Comparison of ENCODE assay signal across 14 cellular contexts in genomic region chr11:67367014-67367835, GRCh38. TPM values are rescaled to one million over a fixed set of nuclear protein-coding genes. Genes with fewer than 3 reads are reported as not detected.
A peak's percentile ranks its signal among the peaks of the same experiment; 100 is the strongest.
DNase-seq lines count a peak whose midpoint lies in the region; ATAC-seq, FAIRE-seq and TF ChIP-seq lines count a peak whose summit lies in the region.
"Had no signal": no experiment of that assay in that cellular context is flagged by ENCODE, and none has a peak within 500 bp of the region (broad histone marks: within the 10 kb centered on the region; RNA-seq: fewer than 3 reads in every experiment).

No MANE protein-coding gene starts in this region.

- no peaks in the 10 kb centered on the region for H3K27me3 Mint-ChIP-seq in naive B cell

- 0 out of 2 replicates have a peak overlapping the region, but pooled peaks have one; percentile 2 for H2BK12ac ChIP-seq in H1 (ENCODE audit: low read depth, low read length)

- no peak overlapping the region for H2BK15ac ChIP-seq in H1 (ENCODE audit: low read length)

- no peak for TF ChIP-seq RAD21 in H1 (IDR thresholded peaks at IDR 0.05 in 1 of 2, conservative IDR thresholded peaks at IDR 0.05 in 1 of 2; ENCODE audit: low read depth in 2 of 2, low read length in 2 of 2)

- no peak overlapping the region for H3K23ac ChIP-seq in H1 (ENCODE audit: insufficient read length)

- H2BK5ac ChIP-seq in H1 (ENCODE audit: low read depth, low read length) = no peak overlapping the region

- no peak overlapping the region for H4K91ac ChIP-seq in H1 (replicated peaks; ENCODE audit: insufficient read length, low read length)

- TF ChIP-seq POLR2A in H1 (IDR thresholded peaks at IDR 0.05; ENCODE audit: control extremely low read depth in 1 of 2, low read depth in 2 of 2, low read length in 2 of 2) = no peak

- H4K5ac ChIP-seq in H1 (ENCODE audit: insufficient read length, low read depth, low read length) = no peak overlapping the region

- H3K9me3 ChIP-seq in H1 (ENCODE audit: insufficient read depth in 2 of 2, low read depth in 1 of 2, low read length in 1 of 2) (no peaks in the 10 kb centered on the region), upper lobe of right lung (no peaks in the 10 kb centered on the region)

- DNase-seq in NCI-H2081 (lab: John Stamatoyannopoulos, UW) (peak; percentile 33 to 50), NCI-H2081 treated with DMSO at 0.1 percent for 48 hours (lab: John Stamatoyannopoulos, UW) (no peak), H1 (ENCODE audit: low read depth in 1 of 2, low spot score in 2 of 2) (no peak), naive B cell (no peak), upper lobe of right lung (peak; percentile 78)
- no peak for DNase-seq in activated T-cell treated with anti-CD3 and anti-CD28 coated beads, Interleukin-2, amount 50 U/mL, for 1 hour
- DNase-seq: 8988T; activated CD4-positive, alpha-beta T cell treated with anti-CD3 and anti-CD28 coated beads for 48 hours; DMS79; NCI-H1436; stimulated activated CD8-positive, alpha-beta memory T cell treated with anti-CD3 and anti-CD28 coated beads, Interleukin-4, amount 100 ng/mL, for 48 hours; SW 1271 had no signal

- H3K14ac ChIP-seq in H1 (ENCODE audit: insufficient read length) = no peak overlapping the region

- H3K27ac Mint-ChIP-seq in naive B cell = peak overlapping the region; percentile 60 to 98 (median 80)

- no peak overlapping the region for H3K9ac ChIP-seq in H1 (replicated peaks in 1 of 4; ENCODE audit: extremely low read depth in 1 of 4, low read depth in 3 of 4, low read length in 3 of 4)

- no peak overlapping the region for H2AK5ac ChIP-seq in H1 (ENCODE audit: low read depth, low read length)

- H3K4me1 ChIP-seq in H1 (replicated peaks in 1 of 4; ENCODE audit: control insufficient read depth in 3 of 4, insufficient read depth in 4 of 4, low read length in 3 of 4) = peaks cover 0 to 26% (median 20%) of the 10 kb centered on the region in 4 experiments; a peak in 6 of 7 replicates
- H3K4me1 ChIP-seq in upper lobe of right lung = peaks cover 60% of the 10 kb centered on the region

- H3K36me3 ChIP-seq in H1 (ENCODE audit: control insufficient read depth in 2 of 4, insufficient read depth in 4 of 4, low read length in 3 of 4) (no peaks in the 10 kb centered on the region), upper lobe of right lung (no peaks in the 10 kb centered on the region)

- TF ChIP-seq EP300 in H1 (IDR thresholded peaks at IDR 0.05; ENCODE audit: borderline replicate concordance in 1 of 2, low read depth in 2 of 2, low read length in 2 of 2) = no peak

- H3K79me2 ChIP-seq in H1 (ENCODE audit: control insufficient read depth in 1 of 2, insufficient read depth in 2 of 2, low read length in 2 of 2) = no peaks in the 10 kb centered on the region

- H3K18ac ChIP-seq in H1 (ENCODE audit: extremely low read depth, low read length) = no peak overlapping the region

- H3K36me3 Mint-ChIP-seq in naive B cell = peaks cover 6 to 18% of the 10 kb centered on the region in 2 donors

- no peaks in the 10 kb centered on the region for H3K9me3 Mint-ChIP-seq in naive B cell

- no peak for FAIRE-seq in H1 (lab: Jason Lieb, UNC)

- H4K20me1 ChIP-seq in H1 (replicated peaks in 1 of 2; ENCODE audit: control insufficient read depth in 1 of 2, insufficient read depth in 2 of 2, low read length in 2 of 2) = peaks cover 0 to 3% of the 10 kb centered on the region in 2 experiments

- CTCF ChIA-PET in H1 (lab: Charles Lee; ENCODE audit: partially characterized antibody) = interaction anchor here (0.6 to 34.8 kb wide), 4 partner anchors 9 to 84 kb away, joined by 3 to 1305 read pairs (median 658); partner anchors contain the start of genes CLCF1, POLD4 and RAD9A

- H3K27ac ChIP-seq in H1 (ENCODE audit: low read depth, low read length) (no peak overlapping the region), upper lobe of right lung (peak overlapping the region; percentile 36)

- H2BK120ac ChIP-seq in H1 (replicated peaks; ENCODE audit: low read depth, low read length) = no peak overlapping the region

- no peak overlapping the region for H3K4me2 ChIP-seq in H1 (ENCODE audit: insufficient read depth in 1 of 2, low read depth in 2 of 2, low read length in 2 of 2)

- intact Hi-C loops in upper lobe of right lung (cut with DNase I) = no loop called here

- H3K23me2 ChIP-seq in H1 (ENCODE audit: low read depth, low read length) = peaks cover 6% of the 10 kb centered on the region; the same call in 1 of the 2 replicates

- peaks cover 85 to 97% (median 95%) of the 10 kb centered on the region in 3 donors for H3K4me1 Mint-ChIP-seq in naive B cell

- no peak overlapping the region for H2AFZ ChIP-seq in H1 (ENCODE audit: low read length)

- H3K79me1 ChIP-seq in H1 (ENCODE audit: low read depth, low read length) = no peaks in the 10 kb centered on the region

- H3K4ac ChIP-seq in H1 (replicated peaks; ENCODE audit: insufficient read length, low read depth, low read length) = no peak overlapping the region

- H2BK20ac ChIP-seq in H1 (ENCODE audit: low read length) = no peak overlapping the region

- H3K4me3 ChIP-seq in H1 (ENCODE audit: extremely low read depth in 1 of 4, insufficient read depth in 2 of 4, low read depth in 3 of 4, low read length in 4 of 4) = no peak overlapping the region
- H3K4me3 ChIP-seq in upper lobe of right lung = no peak overlapping the region

- H3K56ac ChIP-seq in H1 (replicated peaks; ENCODE audit: insufficient read length, low read depth, low read length) = no peak overlapping the region

- H3K27me3 ChIP-seq in H1 (replicated peaks in 1 of 4; ENCODE audit: control insufficient read depth in 3 of 4, extremely low read depth in 1 of 4, insufficient read depth in 3 of 4, low read length in 3 of 4) (peaks cover 0 to 32% (median 25%) of the 10 kb centered on the region in 4 experiments; a peak in 6 of 7 replicates), upper lobe of right lung (no peaks in the 10 kb centered on the region)

- WGBS in H1 (ENCODE audit: extremely low coverage in 1 of 2, insufficient coverage in 1 of 2, insufficient read length in 1 of 2, insufficient replicate concordance in 2 of 2, low coverage in 1 of 2, low lambda C conversion rate in 2 of 2, missing lambda C conversion rate in 1 of 2), 2 experiments = 88% methylated on average over 11 of the region's 26 CpGs; no CpG with 5 or more reads in 1 of the 2 experiments

- peak; percentile 40 to 43 for ATAC-seq in naive B cell (ENCODE audit: low read depth in 2 of 2)
- peak; percentile 49 for ATAC-seq in upper lobe of right lung
- ATAC-seq in HG02623 (IDR thresholded peaks at IDR 0.05; ENCODE audit: unreplicated experiment) = no peak
- ATAC-seq in GM18909 (IDR thresholded peaks at IDR 0.05; ENCODE audit: poor library complexity, unreplicated experiment) = no peak

- H4K8ac ChIP-seq in H1 (ENCODE audit: extremely low read depth, insufficient read depth, low read length) = peak overlapping the region; percentile 29; the same call in 1 of the 2 replicates

- POLR2A ChIA-PET in H1 (lab: Charles Lee; ENCODE audit: partially characterized antibody) = interaction anchor here (1.1 to 4.1 kb wide), 3 partner anchors 10 to 13 kb away, joined by 3 to 16 read pairs (median 8); partner anchors contain the start of gene POLD4

- TF ChIP-seq CTCF in H1 (IDR thresholded peaks at IDR 0.05; ENCODE audit: control extremely low read depth in 1 of 3, insufficient read depth in 1 of 3, low read depth in 1 of 3, low read length in 3 of 3) (no peak), upper lobe of right lung (IDR thresholded peaks at IDR 0.05) (no peak)

- peak overlapping the region; percentile 62 to 93 (median 77) for H3K4me3 Mint-ChIP-seq in naive B cell

RNA-seq across cellular contexts. Expression of gene CLCF1, which starts 6.2 kb away (rescaled TPM):
- total RNA-seq in H1 (2021; fragmentation: NEBNext Ultra II Directional; extraction: Animal tissue kit (Norgen Biotek cat#: 25700)) = 0.32 and 0.57 TPM in 2 replicates
- polyA plus RNA-seq in H1 (2011; rRNA removed) = 1.2 and 2.6 TPM in 2 replicates
- 1.0 TPM for polyA plus RNA-seq in H1 (2011; cell fraction: cytosol; rRNA removed)
- 2.7 TPM for polyA plus RNA-seq in H1 (2011; cell fraction: nucleus; rRNA removed)
- polyA plus RNA-seq in H1 (2012, experiment 1 of 2) = 0.81 to 1.2 TPM (median 1.0 TPM) in 4 replicates
- polyA plus RNA-seq in H1 (2012, experiment 2 of 2) = 0.81 TPM
- polyA plus RNA-seq in H1 (2013, experiment 1 of 2) = 0.95 TPM
- polyA plus RNA-seq in H1 (2013, experiment 2 of 2) = 0.66 TPM
- polyA minus RNA-seq in H1 (2011; rRNA and poly(A)+ RNA removed) = 0.54 TPM in 2 replicates
- polyA minus RNA-seq in H1 (2011; cell fraction: cytosol; rRNA and poly(A)+ RNA removed) = not detected
- polyA minus RNA-seq in H1 (2011; cell fraction: nucleus; rRNA and poly(A)+ RNA removed) = 0.40 TPM
- 10 to 100 TPM in 1 of 6 donors, 1 to 10 TPM in 5; 5.3 to 10.4 (median 7.7) TPM for polyA plus RNA-seq in naive B cell (ENCODE audit: low read depth in 6 of 6)
- total RNA-seq in upper lobe of right lung = 4.0 TPM

RNA-seq across cellular contexts. Expression of gene POLD4, which starts 13.9 kb away (rescaled TPM):
- total RNA-seq in H1 (2021; fragmentation: NEBNext Ultra II Directional; extraction: Animal tissue kit (Norgen Biotek cat#: 25700)) = 18.5 and 21.2 TPM in 2 replicates
- polyA plus RNA-seq in H1 (2011; rRNA removed) = 46.7 and 72.0 TPM in 2 replicates
- 40.6 TPM for polyA plus RNA-seq in H1 (2011; cell fraction: cytosol; rRNA removed)
- polyA plus RNA-seq in H1 (2011; cell fraction: nucleus; rRNA removed) = 35.3 TPM
- 18.8 to 31.5 TPM (median 27.6 TPM) in 4 replicates for polyA plus RNA-seq in H1 (2012, experiment 1 of 2)
- polyA plus RNA-seq in H1 (2012, experiment 2 of 2) = 33.8 TPM
- polyA plus RNA-seq in H1 (2013, experiment 1 of 2) = 25.0 TPM
- 25.1 TPM for polyA plus RNA-seq in H1 (2013, experiment 2 of 2)
- 6.8 and 7.2 TPM in 2 replicates for polyA minus RNA-seq in H1 (2011; rRNA and poly(A)+ RNA removed)
- polyA minus RNA-seq in H1 (2011; cell fraction: cytosol; rRNA and poly(A)+ RNA removed) = 12.2 TPM
- 11.0 TPM for polyA minus RNA-seq in H1 (2011; cell fraction: nucleus; rRNA and poly(A)+ RNA removed)
- polyA plus RNA-seq in naive B cell (ENCODE audit: low read depth in 6 of 6) = 100 to 1,000 TPM; 340 to 535 (median 458) TPM
- 69.3 TPM for total RNA-seq in upper lobe of right lung

RNA-seq across cellular contexts. Expression of gene RAD9A, which starts 24.6 kb away (rescaled TPM):
- 20.8 and 22.2 TPM in 2 replicates for total RNA-seq in H1 (2021; fragmentation: NEBNext Ultra II Directional; extraction: Animal tissue kit (Norgen Biotek cat#: 25700))
- 25.5 and 29.6 TPM in 2 replicates for polyA plus RNA-seq in H1 (2011; rRNA removed)
- 25.1 TPM for polyA plus RNA-seq in H1 (2011; cell fraction: cytosol; rRNA removed)
- 76.6 TPM for polyA plus RNA-seq in H1 (2011; cell fraction: nucleus; rRNA removed)
- 19.7 to 23.9 TPM (median 22.6 TPM) in 4 replicates for polyA plus RNA-seq in H1 (2012, experiment 1 of 2)
- polyA plus RNA-seq in H1 (2012, experiment 2 of 2) = 19.6 TPM
- polyA plus RNA-seq in H1 (2013, experiment 1 of 2) = 19.6 TPM
- 18.6 TPM for polyA plus RNA-seq in H1 (2013, experiment 2 of 2)
- polyA minus RNA-seq in H1 (2011; rRNA and poly(A)+ RNA removed) = 5.9 and 10.4 TPM in 2 replicates
- polyA minus RNA-seq in H1 (2011; cell fraction: cytosol; rRNA and poly(A)+ RNA removed) = 10.0 TPM
- polyA minus RNA-seq in H1 (2011; cell fraction: nucleus; rRNA and poly(A)+ RNA removed) = 17.6 TPM
- 10 to 100 TPM in 4 of 6 donors, 1 to 10 TPM in 2; 6.7 to 17.5 (median 11.0) TPM for polyA plus RNA-seq in naive B cell (ENCODE audit: low read depth in 6 of 6)
- 20.7 TPM for total RNA-seq in upper lobe of right lung

RNA-seq across cellular contexts. Expression of gene PPP1CA, which starts 34.4 kb away (rescaled TPM):
- total RNA-seq in H1 (2021; fragmentation: NEBNext Ultra II Directional; extraction: Animal tissue kit (Norgen Biotek cat#: 25700)) = 198 and 210 TPM in 2 replicates
- polyA plus RNA-seq in H1 (2011; rRNA removed) (359 and 430 TPM in 2 replicates), naive B cell (ENCODE audit: low read depth in 6 of 6) (100 to 1,000 TPM; 492 to 795 (median 530) TPM)
- 274 TPM for polyA plus RNA-seq in H1 (2011; cell fraction: cytosol; rRNA removed)
- 218 TPM for polyA plus RNA-seq in H1 (2011; cell fraction: nucleus; rRNA removed)
- polyA plus RNA-seq in H1 (2012, experiment 1 of 2) = 139 to 201 TPM (median 197 TPM) in 4 replicates
- 283 TPM for polyA plus RNA-seq in H1 (2012, experiment 2 of 2)
- polyA plus RNA-seq in H1 (2013, experiment 1 of 2) = 157 TPM
- 156 TPM for polyA plus RNA-seq in H1 (2013, experiment 2 of 2)
- 140 and 166 TPM in 2 replicates for polyA minus RNA-seq in H1 (2011; rRNA and poly(A)+ RNA removed)
- 98.8 TPM for polyA minus RNA-seq in H1 (2011; cell fraction: cytosol; rRNA and poly(A)+ RNA removed)
- polyA minus RNA-seq in H1 (2011; cell fraction: nucleus; rRNA and poly(A)+ RNA removed) = 65.8 TPM
- total RNA-seq in upper lobe of right lung = 134 TPM

RNA-seq across cellular contexts. Expression of gene TBC1D10C, which starts 36.7 kb away (rescaled TPM):
- total RNA-seq in H1 (2021; fragmentation: NEBNext Ultra II Directional; extraction: Animal tissue kit (Norgen Biotek cat#: 25700)) = 0.69 TPM in 1 of 2 replicates, not detected in the other
- 0.27 and 0.35 TPM in 2 replicates for polyA plus RNA-seq in H1 (2011; rRNA removed)
- 0.16 TPM for polyA plus RNA-seq in H1 (2011; cell fraction: cytosol; rRNA removed)
- 1.6 TPM for polyA plus RNA-seq in H1 (2011; cell fraction: nucleus; rRNA removed)
- 0.11 to 1.00 TPM (median 0.55 TPM) in 4 replicates for polyA plus RNA-seq in H1 (2012, experiment 1 of 2)
- 0.31 TPM for polyA plus RNA-seq in H1 (2012, experiment 2 of 2)
- polyA plus RNA-seq in H1 (2013, experiment 1 of 2) = 0.41 TPM
- 0.46 TPM for polyA plus RNA-seq in H1 (2013, experiment 2 of 2)
- polyA minus RNA-seq in H1 (2011; rRNA and poly(A)+ RNA removed) = 0.22 and 0.41 TPM in 2 replicates
- not detected for polyA minus RNA-seq in H1 (2011; cell fraction: cytosol; rRNA and poly(A)+ RNA removed)
- polyA minus RNA-seq in H1 (2011; cell fraction: nucleus; rRNA and poly(A)+ RNA removed) = 0.40 TPM
- 100 to 1,000 TPM; 190 to 304 (median 239) TPM for polyA plus RNA-seq in naive B cell (ENCODE audit: low read depth in 6 of 6)
- total RNA-seq in upper lobe of right lung = 26.8 TPM

Comparison
In these comparisons a context has a peak if more than half of its experiments do, and no peak if none do; other contexts are left out.
1. DNase-seq: peak in NCI-H2081 (2 of 2) and upper lobe of right lung (single experiment); none in NCI-H2081 treated with DMSO at 0.1 percent for 48 hours (single experiment), H1 (0 of 2), naive B cell (single experiment) and activated T-cell treated with anti-CD3 and anti-CD28 coated beads, Interleukin-2, amount 50 U/mL, for 1 hour (single experiment).
2. ATAC-seq: peak in naive B cell (2 of 2) and upper lobe of right lung (single experiment); none in HG02623 (single experiment) and GM18909 (single experiment).